22 cellular contexts compared by ENCODE assay signal in the genomic region with DNA sequence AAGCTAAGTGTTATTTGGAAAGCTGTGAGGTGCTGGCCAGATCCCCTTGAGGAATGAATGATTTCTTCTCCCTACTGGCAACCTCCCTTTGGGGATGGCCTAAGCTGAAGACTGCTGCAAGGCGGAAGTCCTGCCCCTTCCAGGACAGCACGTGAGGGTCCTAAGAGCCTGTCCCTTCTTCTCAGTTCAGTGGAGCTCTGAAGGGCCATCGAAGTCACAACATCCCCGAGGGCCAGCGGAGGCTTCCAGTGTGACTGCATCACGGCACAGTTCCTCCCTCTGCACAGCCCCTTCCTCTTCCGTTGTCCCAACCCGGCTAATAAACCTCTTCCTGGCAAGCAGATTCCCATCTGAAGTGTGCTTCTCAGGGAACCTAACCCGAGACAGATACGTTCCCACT. TPM values are rescaled to one million over a fixed set of nuclear protein-coding genes. Genes with fewer than 3 reads are reported as not detected.
"Had no signal": no experiment of that assay in that cellular context is flagged by ENCODE, and none has a peak within 500 bp of the region (broad histone marks: within the 10 kb centered on the region; RNA-seq: fewer than 3 reads in every experiment).

No MANE protein-coding gene starts in this region.

- H3K27ac ChIP-seq: neural progenitor cell, pancreas, right lobe of liver, suprapubic skin, tibial artery, upper lobe of right lung had no signal

- H3K27me3 ChIP-seq: neural progenitor cell, pancreas, right lobe of liver, suprapubic skin, tibial artery, upper lobe of right lung had no signal

- H3K4me1 Mint-ChIP-seq: naive thymus-derived CD8-positive, alpha-beta T cell; neural progenitor cell had no signal

- H3K36me3 ChIP-seq: neural progenitor cell had no signal

- H3K27ac Mint-ChIP-seq: dendritic cell treated with granulocyte-macrophage colony-stimulating factor and Interleukin-4, amounts not matched to agents 40 ng/mL and 50 ng/mL, for 4 days; effector memory CD8-positive, alpha-beta T cell; neural progenitor cell; progenitor cell of endocrine pancreas had no signal

- H3K4me2 ChIP-seq: neural progenitor cell had no signal

- H3K4me1 ChIP-seq: neural progenitor cell, pancreas, right lobe of liver, suprapubic skin, tibial artery, upper lobe of right lung had no signal

- H3K4me3 ChIP-seq: mucosa of descending colon, neural progenitor cell, pancreas, right lobe of liver, suprapubic skin, tibial artery, upper lobe of right lung had no signal

- ATAC-seq: effector memory CD8-positive, alpha-beta T cell; left colon; mucosa of descending colon; naive thymus-derived CD8-positive, alpha-beta T cell; pancreas; right lobe of liver; upper lobe of right lung had no signal

- H2AFZ ChIP-seq: neural progenitor cell had no signal

- H3K9ac ChIP-seq: neural progenitor cell had no signal

- H3K4me3 Mint-ChIP-seq: dendritic cell treated with granulocyte-macrophage colony-stimulating factor and Interleukin-4, amounts not matched to agents 40 ng/mL and 50 ng/mL, for 4 days; effector memory CD8-positive, alpha-beta T cell; naive thymus-derived CD8-positive, alpha-beta T cell; neural progenitor cell had no signal

- H3K9me3 Mint-ChIP-seq: dendritic cell treated with granulocyte-macrophage colony-stimulating factor and Interleukin-4, amounts not matched to agents 40 ng/mL and 50 ng/mL, for 4 days; effector memory CD8-positive, alpha-beta T cell; naive thymus-derived CD8-positive, alpha-beta T cell; neural progenitor cell had no signal

- H3K27me3 Mint-ChIP-seq: dendritic cell treated with granulocyte-macrophage colony-stimulating factor and Interleukin-4, amounts not matched to agents 40 ng/mL and 50 ng/mL, for 4 days; effector memory CD8-positive, alpha-beta T cell; naive thymus-derived CD8-positive, alpha-beta T cell; progenitor cell of endocrine pancreas had no signal

- DNase-seq: cerebellar nuclear complex; effector memory CD8-positive, alpha-beta T cell; erythroblast; foreskin melanocyte; head of caudate nucleus; hippocampal formation; left colon; mucosa of descending colon; naive thymus-derived CD8-positive, alpha-beta T cell; occipital lobe; pancreas; retina; right lobe of liver; stimulated activated CD4-positive, alpha-beta T cell treated with anti-CD3 and anti-CD28 coated beads, Interleukin-4, amount 100 ng/mL, for 24 hours; stimulated activated naive CD4-positive, alpha-beta T cell treated with Interleukin-2 at 50 U/mL for 16 hours; tibial artery; upper lobe of right lung had no signal

- H3K9me3 ChIP-seq: mucosa of descending colon, pancreas, right lobe of liver, suprapubic skin, tibial artery, upper lobe of right lung had no signal

RNA-seq across cellular contexts. Expression of a gene that starts 43.7 kb away (rescaled TPM):
- total RNA-seq: endothelial cell of umbilical vein had no signal
